ENCODE assay signal across 9 cellular contexts in the genomic region with DNA sequence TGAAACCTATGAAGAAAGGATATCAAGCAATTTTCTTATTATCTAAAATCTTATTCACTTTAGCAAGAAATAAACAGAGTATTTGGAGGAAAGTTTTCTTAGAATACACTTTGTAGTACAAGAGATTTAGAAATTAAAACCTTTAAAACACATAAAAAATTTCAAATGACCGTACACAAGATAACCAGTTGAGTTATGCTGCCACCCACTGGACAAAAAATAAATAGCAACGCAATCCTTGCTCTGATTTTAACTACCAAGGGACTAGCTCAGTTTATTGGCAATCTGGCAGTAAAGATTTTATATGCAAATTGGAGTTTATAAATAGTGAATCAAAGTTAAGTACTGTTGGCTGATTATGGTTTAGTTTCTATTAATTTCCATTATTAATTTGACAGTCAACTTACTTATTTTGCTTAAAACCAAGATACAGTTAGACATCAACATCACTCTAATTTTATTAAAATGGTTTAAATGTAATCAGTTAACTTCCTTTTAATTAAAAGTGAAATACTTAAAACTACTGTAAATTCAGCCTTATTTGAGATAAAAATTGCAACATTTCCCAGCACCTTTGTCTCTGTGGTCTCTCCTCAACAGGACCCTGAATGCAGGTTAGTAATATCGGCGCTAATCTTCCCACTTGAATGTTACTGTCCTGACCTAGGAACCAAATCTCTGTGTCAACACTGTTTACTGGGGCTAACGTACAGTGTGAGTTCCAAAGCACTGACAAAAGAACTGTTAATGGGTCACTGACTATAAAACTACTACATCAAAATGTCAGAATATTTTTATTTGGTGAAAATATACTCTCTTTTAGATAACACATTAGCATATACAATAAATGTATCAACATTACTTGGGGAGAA. TPM values are rescaled to one million over a fixed set of nuclear protein-coding genes. Genes with fewer than 3 reads are reported as not detected.
DNase-seq lines count a peak whose midpoint lies in the region; ATAC-seq, FAIRE-seq and TF ChIP-seq lines count a peak whose summit lies in the region.
"Had no signal": no experiment of that assay in that cellular context is flagged by ENCODE, and none has a peak within 500 bp of the region (broad histone marks: within the 10 kb centered on the region; RNA-seq: fewer than 3 reads in every experiment).

No MANE protein-coding gene starts in this region.

- H3F3A ChIP-seq in GM23338 (replicated peaks; ENCODE audit: low read depth): no peaks in the 10 kb centered on the region

- H3K4me3 Mint-ChIP-seq in GM23338: no peak overlapping the region
- no peak overlapping the region for H3K4me3 Mint-ChIP-seq in activated T-cell treated with anti-CD3 and anti-CD28 coated beads, Interleukin-2, amount 50 U/mL, for 72 hours

- no peak overlapping the region for H3K4me3 ChIP-seq in GM23338
- H3K4me3 ChIP-seq in NT2/D1 (ENCODE audit: insufficient read length, low read depth): no peak overlapping the region

- no peak overlapping the region for H3K27ac ChIP-seq in GM23338 (ENCODE audit: low read depth)

- H3K9me3 Mint-ChIP-seq in GM23338: no peaks in the 10 kb centered on the region
- no peaks in the 10 kb centered on the region for H3K9me3 Mint-ChIP-seq in activated T-cell treated with anti-CD3 and anti-CD28 coated beads, Interleukin-2, amount 50 U/mL, for 72 hours
- H3K9me3 Mint-ChIP-seq: activated naive CD4-positive, alpha-beta T cell treated with anti-CD3 and anti-CD28 coated beads, Interleukin-2, amount 50 U/mL, for 72 hours had no signal

- H3K27me3 Mint-ChIP-seq in GM23338 (ENCODE audit: insufficient read depth, low read depth, poor library complexity): no peaks in the 10 kb centered on the region
- no peaks in the 10 kb centered on the region for H3K27me3 Mint-ChIP-seq in activated T-cell treated with anti-CD3 and anti-CD28 coated beads, Interleukin-2, amount 50 U/mL, for 72 hours (ENCODE audit: low read depth)

- H3K9ac ChIP-seq in NT2/D1 (ENCODE audit: insufficient read length, low read depth): no peak overlapping the region

- no peaks in the 10 kb centered on the region; the same call in 1 of the 2 replicates for H3K36me3 ChIP-seq in GM23338 (ENCODE audit: insufficient read depth)
- peaks cover 11% of the 10 kb centered on the region for H3K36me3 ChIP-seq in NT2/D1 (ENCODE audit: insufficient read depth, insufficient read length, low read length)

- no peaks in the 10 kb centered on the region for H3K9me3 ChIP-seq in NT2/D1 (ENCODE audit: insufficient read depth, low read length)

- FAIRE-seq in frontal cortex (lab: Jason Lieb, UNC): peak; percentile 98

- H3K27ac Mint-ChIP-seq in GM23338: no peak overlapping the region
- no peak overlapping the region for H3K27ac Mint-ChIP-seq in activated T-cell treated with anti-CD3 and anti-CD28 coated beads, Interleukin-2, amount 50 U/mL, for 72 hours
- H3K27ac Mint-ChIP-seq: activated naive CD4-positive, alpha-beta T cell treated with anti-CD3 and anti-CD28 coated beads, Interleukin-2, amount 50 U/mL, for 72 hours had no signal

- H3K4me1 ChIP-seq in GM23338 (ENCODE audit: insufficient read depth) (no peaks in the 10 kb centered on the region), NT2/D1 (ENCODE audit: insufficient read depth, insufficient read length) (no peaks in the 10 kb centered on the region)

- no peak overlapping the region for H3K4me2 ChIP-seq in GM23338

- TF ChIP-seq CTCF in GM23338 (conservative IDR thresholded peaks at IDR 0.05; ENCODE audit: low read depth in 2 of 2): peak; percentile 66 to 89

- H3K27me3 ChIP-seq in GM23338 (ENCODE audit: insufficient read depth): no peaks in the 10 kb centered on the region
- no peaks in the 10 kb centered on the region for H3K27me3 ChIP-seq in NT2/D1 (ENCODE audit: insufficient read depth, insufficient read length)

- H3K9me2 ChIP-seq in GM23338 (ENCODE audit: insufficient read depth): no peaks in the 10 kb centered on the region

- no peak overlapping the region for H2AFZ ChIP-seq in GM23338

- H3K4me1 Mint-ChIP-seq in GM23338: no peaks in the 10 kb centered on the region
- no peaks in the 10 kb centered on the region for H3K4me1 Mint-ChIP-seq in activated T-cell treated with anti-CD3 and anti-CD28 coated beads, Interleukin-2, amount 50 U/mL, for 72 hours (ENCODE audit: low read depth)

- no peak; the same call in 2 of the 3 replicates for ATAC-seq in GM23338
- ATAC-seq in activated T-cell treated with anti-CD3 and anti-CD28 coated beads, Interleukin-2, amount 50 U/mL, for 72 hours (replicated peaks in 1 of 2): no peak
- peak; percentile 62 for ATAC-seq in sciatic nerve
- no peak for ATAC-seq in HG03520 (IDR thresholded peaks at IDR 0.05; ENCODE audit: unreplicated experiment)
- ATAC-seq in GM18519 (IDR thresholded peaks at IDR 0.05; ENCODE audit: low FRiP score, unreplicated experiment): no peak
- ATAC-seq: activated naive CD4-positive, alpha-beta T cell treated with anti-CD3 and anti-CD28 coated beads, Interleukin-2, amount 50 U/mL, for 72 hours had no signal

- DNase-seq in Caki2 (ENCODE audit: low read depth): peak; percentile 51
- DNase-seq in GM23338 (ENCODE audit: low spot score): peak; percentile 68
- DNase-seq in NT2/D1 (ENCODE audit: low read depth, low spot score): peak; percentile 25
- peak; percentile 51 to 68 for DNase-seq in activated T-cell treated with anti-CD3 and anti-CD28 coated beads, Interleukin-2, amount 50 U/mL, for 72 hours
- DNase-seq in frontal cortex (ENCODE audit: low spot score in 2 of 2): peak; percentile 8 to 29
- peak; percentile 68 for DNase-seq in sciatic nerve (ENCODE audit: low spot score)

- peaks cover 76% of the 10 kb centered on the region for H3K79me2 ChIP-seq in GM23338 (replicated peaks; ENCODE audit: insufficient read depth)

- intact Hi-C loops in sciatic nerve (cut with DNase I): no loop called here

- peaks cover 11% of the 10 kb centered on the region for H3K36me3 Mint-ChIP-seq in GM23338 (ENCODE audit: low read depth)
- H3K36me3 Mint-ChIP-seq in activated T-cell treated with anti-CD3 and anti-CD28 coated beads, Interleukin-2, amount 50 U/mL, for 72 hours (ENCODE audit: insufficient read depth in 2 of 2): no peaks in the 10 kb centered on the region
- H3K36me3 Mint-ChIP-seq: activated naive CD4-positive, alpha-beta T cell treated with anti-CD3 and anti-CD28 coated beads, Interleukin-2, amount 50 U/mL, for 72 hours had no signal

- in situ Hi-C loops in Caki2 (cut with HindIII; ENCODE audit: low pct_unique_long_range_greater_than_20kb, low sequenced_read_pairs): no loop called here

- peaks cover 9% of the 10 kb centered on the region for H4K20me1 ChIP-seq in GM23338 (replicated peaks; ENCODE audit: insufficient read depth)

TF ChIP-seq in GM23338, 12 proteins besides CTCF, POLR2A, EP300 and RAD21 (continues in another document):
- TF ChIP-seq, protein P1, sequence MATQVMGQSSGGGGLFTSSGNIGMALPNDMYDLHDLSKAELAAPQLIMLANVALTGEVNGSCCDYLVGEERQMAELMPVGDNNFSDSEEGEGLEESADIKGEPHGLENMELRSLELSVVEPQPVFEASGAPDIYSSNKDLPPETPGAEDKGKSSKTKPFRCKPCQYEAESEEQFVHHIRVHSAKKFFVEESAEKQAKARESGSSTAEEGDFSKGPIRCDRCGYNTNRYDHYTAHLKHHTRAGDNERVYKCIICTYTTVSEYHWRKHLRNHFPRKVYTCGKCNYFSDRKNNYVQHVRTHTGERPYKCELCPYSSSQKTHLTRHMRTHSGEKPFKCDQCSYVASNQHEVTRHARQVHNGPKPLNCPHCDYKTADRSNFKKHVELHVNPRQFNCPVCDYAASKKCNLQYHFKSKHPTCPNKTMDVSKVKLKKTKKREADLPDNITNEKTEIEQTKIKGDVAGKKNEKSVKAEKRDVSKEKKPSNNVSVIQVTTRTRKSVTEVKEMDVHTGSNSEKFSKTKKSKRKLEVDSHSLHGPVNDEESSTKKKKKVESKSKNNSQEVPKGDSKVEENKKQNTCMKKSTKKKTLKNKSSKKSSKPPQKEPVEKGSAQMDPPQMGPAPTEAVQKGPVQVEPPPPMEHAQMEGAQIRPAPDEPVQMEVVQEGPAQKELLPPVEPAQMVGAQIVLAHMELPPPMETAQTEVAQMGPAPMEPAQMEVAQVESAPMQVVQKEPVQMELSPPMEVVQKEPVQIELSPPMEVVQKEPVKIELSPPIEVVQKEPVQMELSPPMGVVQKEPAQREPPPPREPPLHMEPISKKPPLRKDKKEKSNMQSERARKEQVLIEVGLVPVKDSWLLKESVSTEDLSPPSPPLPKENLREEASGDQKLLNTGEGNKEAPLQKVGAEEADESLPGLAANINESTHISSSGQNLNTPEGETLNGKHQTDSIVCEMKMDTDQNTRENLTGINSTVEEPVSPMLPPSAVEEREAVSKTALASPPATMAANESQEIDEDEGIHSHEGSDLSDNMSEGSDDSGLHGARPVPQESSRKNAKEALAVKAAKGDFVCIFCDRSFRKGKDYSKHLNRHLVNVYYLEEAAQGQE (IDR thresholded peaks at IDR 0.05; ENCODE audit: unreplicated experiment): no peak
- no peak for TF ChIP-seq POLR2AphosphoS5 (IDR thresholded peaks at IDR 0.05; ENCODE audit: low read depth)
- TF ChIP-seq JUNB (IDR thresholded peaks at IDR 0.05; ENCODE audit: unreplicated experiment): no peak

RNA-seq across cellular contexts. Expression of a gene that starts 33.5 kb away (rescaled TPM):
- total RNA-seq in Caki2 (2014; rRNA removed; shearing (Covaris generic); ENCODE audit: low replicate concordance): 19.0 and 24.0 TPM in 2 replicates
- 31.3 and 46.4 TPM in 2 replicates for total RNA-seq in GM23338 (2014; rRNA removed; shearing (Covaris generic))
- polyA plus RNA-seq in GM23338 (2016; fragmentation: Nextera tagmentation; extraction: Ambion mirVana): 47.2 and 59.4 TPM in 2 replicates
- 10 to 100 TPM; 26.1 to 29.8 TPM for total RNA-seq in activated T-cell treated with anti-CD3 and anti-CD28 coated beads, Interleukin-2, amount 50 U/mL, for 72 hours
- total RNA-seq in frontal cortex: 31.4 TPM
- 48.3 TPM for total RNA-seq in sciatic nerve
